In genomic region chr5:1658665-1659064, GRCh38 we compare ENCODE assay signal across 15 cellular contexts.
"Had no signal": no experiment of that assay in that cellular context is flagged by ENCODE, and none has a peak within 500 bp of the region (broad histone marks: within the 10 kb centered on the region; RNA-seq: fewer than 3 reads in every experiment).

No MANE protein-coding gene starts in this region.

- H3K9me3 ChIP-seq: breast epithelium, left lung, suprapubic skin had no signal

- H3K4me3 ChIP-seq: breast epithelium, left lung, suprapubic skin had no signal

- H3K9me3 Mint-ChIP-seq: activated CD4-positive, alpha-beta T cell treated with anti-CD3 and anti-CD28 coated beads, Interleukin-2, amount 10 ng/mL, durations not matched to agents 7 days and 5 days; activated naive CD8-positive, alpha-beta T cell treated with anti-CD3 and anti-CD28 coated beads, Interleukin-2, amount 10 ng/mL, durations not matched to agents 7 days and 5 days; nephron; type B pancreatic cell; WTC11 had no signal

- H3K27ac Mint-ChIP-seq: activated CD4-positive, alpha-beta T cell treated with anti-CD3 and anti-CD28 coated beads, Interleukin-2, amount 10 ng/mL, durations not matched to agents 7 days and 5 days; activated naive CD8-positive, alpha-beta T cell treated with anti-CD3 and anti-CD28 coated beads, Interleukin-2, amount 10 ng/mL, durations not matched to agents 7 days and 5 days; nephron; type B pancreatic cell; WTC11 had no signal

- ATAC-seq: foreskin keratinocyte; left lung; stimulated activated naive CD8-positive, alpha-beta T cell treated with anti-CD3 and anti-CD28 coated beads, Interleukin-15, Interleukin-2, amounts not matched to agents 100 U/mL and 50 U/mL, for 24 hours; WTC11 had no signal

- H3K27ac ChIP-seq: breast epithelium, foreskin keratinocyte, left lung, suprapubic skin had no signal

- H3K36me3 ChIP-seq: breast epithelium, left lung, suprapubic skin had no signal

- H3K4me1 Mint-ChIP-seq: activated CD4-positive, alpha-beta T cell treated with anti-CD3 and anti-CD28 coated beads, Interleukin-2, amount 10 ng/mL, durations not matched to agents 7 days and 5 days; nephron had no signal

- H3K36me3 Mint-ChIP-seq: activated naive CD8-positive, alpha-beta T cell treated with anti-CD3 and anti-CD28 coated beads, Interleukin-2, amount 10 ng/mL, durations not matched to agents 7 days and 5 days; type B pancreatic cell; WTC11 had no signal

- DNase-seq: activated CD4-positive, alpha-beta T cell treated with anti-CD3 and anti-CD28 coated beads, Interleukin-2, amount 10 ng/mL, durations not matched to agents 7 days and 5 days; activated naive CD8-positive, alpha-beta T cell treated with anti-CD3 and anti-CD28 coated beads, Interleukin-2, amount 10 ng/mL, durations not matched to agents 7 days and 5 days; aorta; foreskin keratinocyte; mesenchymal stem cell; occipital lobe; stimulated activated CD4-positive, alpha-beta T cell treated with anti-CD3 and anti-CD28 coated beads, Interleukin-4, amount 100 ng/mL, for 1 hour; stimulated activated CD8-positive, alpha-beta memory T cell treated with anti-CD3 and anti-CD28 coated beads, Interleukin-4, amount 100 ng/mL, for 48 hours; stimulated activated naive CD8-positive, alpha-beta T cell treated with anti-CD3 and anti-CD28 coated beads, Interleukin-15, Interleukin-2, amounts not matched to agents 100 U/mL and 50 U/mL, for 24 hours had no signal

- H3K4me1 ChIP-seq: foreskin keratinocyte, left lung had no signal

- H3K4me3 Mint-ChIP-seq: activated CD4-positive, alpha-beta T cell treated with anti-CD3 and anti-CD28 coated beads, Interleukin-2, amount 10 ng/mL, durations not matched to agents 7 days and 5 days; activated naive CD8-positive, alpha-beta T cell treated with anti-CD3 and anti-CD28 coated beads, Interleukin-2, amount 10 ng/mL, durations not matched to agents 7 days and 5 days; nephron; type B pancreatic cell; WTC11 had no signal
